In the genomic region with DNA sequence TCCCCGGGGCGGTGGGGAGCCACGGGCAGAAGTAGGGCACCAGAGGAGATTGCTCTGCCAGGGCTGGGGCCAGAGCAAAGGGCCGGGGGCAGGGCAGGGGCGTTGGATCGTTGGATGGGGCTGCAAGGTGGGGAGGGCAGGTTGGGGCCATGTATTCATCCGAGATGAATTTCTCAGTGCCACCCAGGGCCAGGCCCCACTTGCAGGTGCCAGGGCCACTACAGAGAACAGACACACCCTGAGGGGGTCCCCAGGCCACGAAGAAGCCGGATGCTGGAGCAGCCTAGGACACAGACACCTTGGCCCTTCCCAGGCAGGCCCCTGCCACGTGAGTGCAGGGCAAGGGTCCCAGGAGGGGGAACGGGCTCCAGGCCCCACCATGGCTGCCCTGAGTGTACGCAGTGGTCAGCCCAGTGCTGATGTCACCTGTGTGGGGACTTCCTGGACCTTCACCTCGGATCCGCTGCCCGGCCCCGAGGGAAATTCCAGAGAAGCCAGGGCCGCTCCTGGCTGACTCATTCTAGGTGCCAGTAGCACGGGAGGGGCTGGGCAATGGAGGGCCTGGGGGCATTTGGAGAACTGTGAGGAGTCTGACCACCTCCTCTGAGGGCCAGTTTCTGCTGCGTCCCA, we compare ENCODE assay signal across 9 cellular contexts. TPM values are rescaled to one million over a fixed set of nuclear protein-coding genes. Genes with fewer than 3 reads are reported as not detected.
A peak's percentile ranks its signal among the peaks of the same experiment; 100 is the strongest.
DNase-seq lines count a peak whose midpoint lies in the region; ATAC-seq, FAIRE-seq and TF ChIP-seq lines count a peak whose summit lies in the region.
"Had no signal": no experiment of that assay in that cellular context is flagged by ENCODE, and none has a peak within 500 bp of the region (broad histone marks: within the 10 kb centered on the region; RNA-seq: fewer than 3 reads in every experiment).

No MANE protein-coding gene starts in this region.

- TF ChIP-seq RAD21 in SK-N-SH (IDR thresholded peaks at IDR 0.05; ENCODE audit: low read length), result no peak

- 0 out of 2 replicates have a peak overlapping the region, but pooled peaks have one; percentile 24 for H2AFZ ChIP-seq in SK-N-SH (ENCODE audit: low read depth)

- TF ChIP-seq CTCF in SK-N-SH (IDR thresholded peaks at IDR 0.05), result no peak
- no peak for TF ChIP-seq CTCF in kidney epithelial cell (IDR thresholded peaks at IDR 0.05; ENCODE audit: insufficient read depth, low read length, poor library complexity, severe bottlenecking)

- peak; percentile 63 for ATAC-seq in GM21825 (IDR thresholded peaks at IDR 0.05; ENCODE audit: unreplicated experiment)

- H4K20me1 ChIP-seq in SK-N-SH (ENCODE audit: insufficient read depth), result no peaks in the 10 kb centered on the region

- peaks cover 0 to 5% of the 10 kb centered on the region in 2 experiments; a peak in 1 of 4 replicates for H3K4me1 ChIP-seq in SK-N-SH (ENCODE audit: control insufficient read depth in 1 of 2, insufficient read depth in 2 of 2, low read depth in 1 of 2, low read length in 1 of 2)

- CTCF ChIA-PET in SK-N-SH (lab: Yijun Ruan, JAX) (interaction anchor here (2.1 kb wide), 1 partner anchor 71 kb away, joined by 9 read pairs; no protein-coding TSS in a partner anchor), HEK293T (lab: Yijun Ruan, JAX) (no interaction called here)

- no peak overlapping the region; the same call in 1 of the 2 replicates for H3K4me2 ChIP-seq in SK-N-SH

- no peaks in the 10 kb centered on the region for H3K9me2 ChIP-seq in SK-N-SH

- H3K79me2 ChIP-seq in SK-N-SH (ENCODE audit: insufficient read depth), result no peaks in the 10 kb centered on the region

- POLR2A ChIA-PET in SK-N-SH (lab: Yijun Ruan, JAX), result interaction anchor here (1.1 kb wide), 1 partner anchor 8 kb away, joined by 3 read pairs; no protein-coding TSS in a partner anchor
- POLR2A ChIA-PET in HEK293T (lab: Yijun Ruan, JAX), result no interaction called here

- H3K27me3 ChIP-seq in SK-N-SH (ENCODE audit: insufficient read depth) (no peaks in the 10 kb centered on the region), kidney epithelial cell (ENCODE audit: control insufficient read depth, insufficient read depth, low read length) (no peaks in the 10 kb centered on the region)

- no peak overlapping the region for H3K9ac ChIP-seq in SK-N-SH

- WGBS in SK-N-SH (ENCODE audit: low lambda C conversion rate), result 84% methylated on average over 7 of the region's 19 CpGs

- H3K27ac ChIP-seq in SK-N-SH (ENCODE audit: low read depth in 2 of 2, low read length in 1 of 2), result no peak overlapping the region

- H3K9me3 ChIP-seq in SK-N-SH, result no peaks in the 10 kb centered on the region

- H3K4me3 ChIP-seq in SK-N-SH (ENCODE audit: low read depth in 2 of 2, low read length in 1 of 2) (no peak overlapping the region), kidney epithelial cell (ENCODE audit: low read depth, low read length) (no peak overlapping the region)

- no peak for FAIRE-seq in urothelium cell line (lab: Jason Lieb, UNC)

- H3K36me3 ChIP-seq in SK-N-SH (replicated peaks in 1 of 2; ENCODE audit: control insufficient read depth in 1 of 2, insufficient read depth in 2 of 2, low read length in 1 of 2) (no peaks in the 10 kb centered on the region), kidney epithelial cell (ENCODE audit: control insufficient read depth, insufficient read depth, low read length) (no peaks in the 10 kb centered on the region)

- H3F3A ChIP-seq in SK-N-SH (replicated peaks; ENCODE audit: insufficient read depth), result peaks cover 9% of the 10 kb centered on the region

- no peak for TF ChIP-seq EP300 in SK-N-SH (IDR thresholded peaks at IDR 0.05; ENCODE audit: borderline replicate concordance in 1 of 2, low read depth in 1 of 2, low read length in 1 of 2)

- DNase-seq in SK-N-SH (peak; percentile 10), kidney epithelial cell (ENCODE audit: low read depth) (peak; percentile 67), urothelium cell line (ENCODE audit: low spot score) (peak; percentile 70), DMS79 treated with DMSO at 0.1 percent for 48 hours (lab: John Stamatoyannopoulos, UW) (no peak), HEK293T (ENCODE audit: extremely low spot score) (no peak)
- no peak for DNase-seq in activated CD8-positive, alpha-beta memory T cell treated with anti-CD3 and anti-CD28 coated beads for 24 hours
- DNase-seq: retina; stimulated activated CD8-positive, alpha-beta memory T cell treated with anti-CD3 and anti-CD28 coated beads, Interleukin-4, amount 100 ng/mL, for 48 hours had no signal

TF ChIP-seq in SK-N-SH, 30 proteins besides CTCF, POLR2A, EP300 and RAD21:
- TF ChIP-seq MXI1 (IDR thresholded peaks at IDR 0.05; ENCODE audit: low read depth, low read length) (no peak), RCOR1 (IDR thresholded peaks at IDR 0.05; ENCODE audit: low read length) (no peak), FOXJ3 (CRISPR knock-in tag; IDR thresholded peaks at IDR 0.05) (no peak), FOSL2 (IDR thresholded peaks at IDR 0.05; ENCODE audit: borderline replicate concordance, low read depth) (peak; percentile 42; the same call in 1 of the 2 replicates), TEAD4 (IDR thresholded peaks at IDR 0.05; ENCODE audit: borderline replicate concordance, insufficient read depth) (no peak)
- TF ChIP-seq, protein P1, sequence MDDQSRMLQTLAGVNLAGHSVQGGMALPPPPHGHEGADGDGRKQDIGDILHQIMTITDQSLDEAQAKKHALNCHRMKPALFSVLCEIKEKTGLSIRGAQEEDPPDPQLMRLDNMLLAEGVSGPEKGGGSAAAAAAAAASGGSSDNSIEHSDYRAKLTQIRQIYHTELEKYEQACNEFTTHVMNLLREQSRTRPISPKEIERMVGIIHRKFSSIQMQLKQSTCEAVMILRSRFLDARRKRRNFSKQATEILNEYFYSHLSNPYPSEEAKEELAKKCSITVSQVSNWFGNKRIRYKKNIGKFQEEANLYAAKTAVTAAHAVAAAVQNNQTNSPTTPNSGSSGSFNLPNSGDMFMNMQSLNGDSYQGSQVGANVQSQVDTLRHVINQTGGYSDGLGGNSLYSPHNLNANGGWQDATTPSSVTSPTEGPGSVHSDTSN (IDR thresholded peaks at IDR 0.05), result no peak

TF ChIP-seq in HEK293T, 16 proteins besides CTCF, POLR2A, EP300 and RAD21:
- TF ChIP-seq FOXM1 (IDR thresholded peaks at IDR 0.05; ENCODE audit: borderline replicate concordance) (no peak), BHLHE40 (IDR thresholded peaks at IDR 0.05; ENCODE audit: borderline replicate concordance) (no peak), SUZ12 (IDR thresholded peaks at IDR 0.05) (no peak), NFRKB (IDR thresholded peaks at IDR 0.05) (no peak), TARDBP (IDR thresholded peaks at IDR 0.05) (no peak), ELF4 (IDR thresholded peaks at IDR 0.05) (no peak), FOXK2 (IDR thresholded peaks at IDR 0.05) (no peak), SP1 (IDR thresholded peaks at IDR 0.05) (no peak), L3MBTL2 (conservative IDR thresholded peaks at IDR 0.05) (no peak), LEF1 (IDR thresholded peaks at IDR 0.05; ENCODE audit: borderline replicate concordance) (no peak), PKNOX1 (IDR thresholded peaks at IDR 0.05) (no peak)
TF ChIP-seq in HEK293T: peak in this region for 0.

RNA-seq across cellular contexts. Expression of gene SBNO2, which starts 9.6 kb away (rescaled TPM):
- polyA plus RNA-seq in SK-N-SH (2012; rRNA removed), result 15.7 and 18.3 TPM in 2 replicates
- polyA plus RNA-seq in SK-N-SH (2012; cell fraction: cytosol; rRNA removed), result 4.5 and 9.3 TPM in 2 replicates
- 69.0 and 70.1 TPM in 2 replicates for polyA plus RNA-seq in SK-N-SH (2012; cell fraction: nucleus; rRNA removed)
- total RNA-seq in kidney epithelial cell, result 48.8 and 56.7 TPM in 2 replicates

RNA-seq across cellular contexts. Expression of gene STK11, which starts 21.9 kb away (rescaled TPM):
- 53.5 and 55.5 TPM in 2 replicates for polyA plus RNA-seq in SK-N-SH (2012; rRNA removed)
- 27.7 and 37.8 TPM in 2 replicates for polyA plus RNA-seq in SK-N-SH (2012; cell fraction: cytosol; rRNA removed)
- 173 and 201 TPM in 2 replicates for polyA plus RNA-seq in SK-N-SH (2012; cell fraction: nucleus; rRNA removed)
- total RNA-seq in kidney epithelial cell, result 78.3 and 86.5 TPM in 2 replicates

RNA-seq across cellular contexts. Expression of gene CBARP, which starts 54.1 kb away (rescaled TPM):
- polyA plus RNA-seq in SK-N-SH (2012; rRNA removed), result 4.8 and 5.1 TPM in 2 replicates
- polyA plus RNA-seq in SK-N-SH (2012; cell fraction: cytosol; rRNA removed), result 1.6 and 3.5 TPM in 2 replicates
- polyA plus RNA-seq in SK-N-SH (2012; cell fraction: nucleus; rRNA removed), result 25.2 and 37.7 TPM in 2 replicates
- 5.1 and 10.5 TPM in 2 replicates for total RNA-seq in kidney epithelial cell

RNA-seq across cellular contexts. Expression of gene ATP5F1D, which starts 57.9 kb away (rescaled TPM):
- 133 and 226 TPM in 2 replicates for polyA plus RNA-seq in SK-N-SH (2012; rRNA removed)
- polyA plus RNA-seq in SK-N-SH (2012; cell fraction: cytosol; rRNA removed), result 114 and 155 TPM in 2 replicates
- 81.6 and 162 TPM in 2 replicates for polyA plus RNA-seq in SK-N-SH (2012; cell fraction: nucleus; rRNA removed)
- 55.3 and 69.8 TPM in 2 replicates for total RNA-seq in kidney epithelial cell

Comparison
In these comparisons a context has a peak if more than half of its experiments do, and no peak if none do; other contexts are left out.
1. DNase-seq: peak in SK-N-SH (single experiment), kidney epithelial cell (single experiment) and urothelium cell line (single experiment); none in DMS79 treated with DMSO at 0.1 percent for 48 hours (single experiment), activated CD8-positive, alpha-beta memory T cell treated with anti-CD3 and anti-CD28 coated beads for 24 hours (single experiment) and HEK293T (single experiment).